In the genomic region with DNA sequence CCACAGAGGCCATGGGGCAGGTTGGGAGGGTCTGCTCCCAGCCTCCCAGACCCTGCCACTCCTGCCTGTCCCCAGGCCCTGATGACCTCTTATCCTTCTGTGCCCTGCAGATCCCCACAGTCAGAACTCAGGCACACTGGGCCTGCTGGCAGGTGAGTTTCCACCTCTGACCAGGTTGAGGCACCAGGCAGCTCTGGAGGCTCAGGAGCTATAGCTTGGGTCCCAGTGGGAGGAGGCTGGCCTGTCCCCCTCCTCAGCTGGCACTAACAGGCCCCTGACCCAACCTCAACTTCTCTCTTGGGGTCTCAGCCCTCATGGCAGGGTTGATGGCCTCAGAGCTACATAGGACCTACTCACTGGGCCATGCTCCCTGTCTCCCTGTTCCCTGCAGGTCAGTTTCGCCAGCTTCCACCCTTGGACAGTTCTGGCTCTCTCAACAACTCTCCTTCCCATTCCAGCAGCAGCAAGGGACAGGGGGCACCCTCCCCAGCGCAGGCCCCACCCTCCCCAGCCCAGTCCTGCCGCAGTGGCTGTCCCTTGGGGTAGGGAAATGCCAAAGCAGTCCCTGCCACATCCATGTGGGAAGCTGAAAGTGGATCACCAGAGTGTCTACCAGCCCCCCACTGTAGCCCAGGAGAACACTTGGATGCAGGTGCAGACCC, we compare ENCODE assay signal across 19 cellular contexts. TPM values are rescaled to one million over a fixed set of nuclear protein-coding genes. Genes with fewer than 3 reads are reported as not detected.
DNase-seq lines count a peak whose midpoint lies in the region; ATAC-seq and TF ChIP-seq lines count a peak whose summit lies in the region.
"Had no signal": no experiment of that assay in that cellular context is flagged by ENCODE, and none has a peak within 500 bp of the region (broad histone marks: within the 10 kb centered on the region; RNA-seq: fewer than 3 reads in every experiment).

No MANE protein-coding gene starts in this region.

- H3K4me3 Mint-ChIP-seq in nephron = peak overlapping the region in 2 of 3 experiments; percentile 41 to 77
- H3K4me3 Mint-ChIP-seq: activated naive CD8-positive, alpha-beta T cell treated with anti-CD3 and anti-CD28 coated beads, Interleukin-2, amount 10 ng/mL, durations not matched to agents 7 days and 5 days; dendritic cell treated with granulocyte-macrophage colony-stimulating factor and Interleukin-4, amounts not matched to agents 40 ng/mL and 50 ng/mL, for 4 days had no signal

- no peak overlapping the region for H3K4me2 ChIP-seq in mesendoderm (ENCODE audit: low read length)

- H4K5ac ChIP-seq in mesendoderm (ENCODE audit: low read length) = no peak overlapping the region

- no peak overlapping the region for H3K23ac ChIP-seq in mesendoderm (ENCODE audit: low read length)

- peaks cover 10% of the 10 kb centered on the region for H3K27me3 Mint-ChIP-seq in nephron (ENCODE audit: low read depth)

- H3K27ac Mint-ChIP-seq in nephron = peak overlapping the region; percentile 95 to 97 (median 97)
- H3K27ac Mint-ChIP-seq: CD4-positive, alpha-beta T cell; dendritic cell treated with granulocyte-macrophage colony-stimulating factor and Interleukin-4, amounts not matched to agents 40 ng/mL and 50 ng/mL, for 4 days had no signal

- no peak overlapping the region for H2BK15ac ChIP-seq in mesendoderm (replicated peaks; ENCODE audit: low read depth)

- H3K27me3 ChIP-seq in thymus (ENCODE audit: control insufficient read depth, insufficient read depth) (no peaks in the 10 kb centered on the region), mesendoderm (ENCODE audit: insufficient read depth, low read length, poor library complexity) (no peaks in the 10 kb centered on the region)
- H3K27me3 ChIP-seq: foreskin keratinocyte had no signal

- H2BK120ac ChIP-seq in mesendoderm (ENCODE audit: low read depth, low read length) = no peak overlapping the region

- no peak overlapping the region for H3K9ac ChIP-seq in mesendoderm (ENCODE audit: low read length)

- TF ChIP-seq CTCF in coronary artery (IDR thresholded peaks at IDR 0.05) = no peak
- TF ChIP-seq CTCF in nephron (IDR thresholded peaks at IDR 0.05; ENCODE audit: unreplicated experiment in 3 of 3) = no peak

- H4K8ac ChIP-seq in mesendoderm (ENCODE audit: low read depth, low read length) = no peak overlapping the region

- no peak overlapping the region for H2AK5ac ChIP-seq in mesendoderm (ENCODE audit: low read length)

- H3K27ac ChIP-seq in KOPT-K1 (ENCODE audit: low read depth, low read length, poor library complexity, severe bottlenecking) = peak overlapping the region; percentile 100
- H3K27ac ChIP-seq in coronary artery = peak overlapping the region; percentile 98 to 99
- H3K27ac ChIP-seq in thymus (ENCODE audit: low read depth) = peak overlapping the region; percentile 71
- H3K27ac ChIP-seq in mesendoderm (ENCODE audit: low read depth, low read length) = no peak overlapping the region
- H3K27ac ChIP-seq: foreskin keratinocyte, VCaP had no signal

- no peak overlapping the region for H2BK5ac ChIP-seq in mesendoderm (ENCODE audit: low read length)

- no peaks in the 10 kb centered on the region for H3K79me1 ChIP-seq in mesendoderm (ENCODE audit: low read length)

- in situ Hi-C loops in ACHN (cut with HindIII; ENCODE audit: low pct_ligation_motif_present, low pct_unique_long_range_greater_than_20kb, low sequenced_read_pairs) = no loop called here

- peaks cover 17% of the 10 kb centered on the region for H3K36me3 ChIP-seq in KOPT-K1 (ENCODE audit: insufficient read depth, low read length)
- peaks cover under 1% of the 10 kb centered on the region for H3K36me3 ChIP-seq in thymus (ENCODE audit: control insufficient read depth, insufficient read depth)
- H3K36me3 ChIP-seq in mesendoderm (ENCODE audit: control insufficient read depth, insufficient read depth, low read length) = no peaks in the 10 kb centered on the region
- H3K36me3 ChIP-seq: HAP-1 had no signal

- DNase-seq in coronary artery (ENCODE audit: low spot score) = no peak
- no peak for DNase-seq in RPMI8226
- DNase-seq in ACHN = no peak
- DNase-seq in mesendoderm = no peak
- DNase-seq: activated CD8-positive, alpha-beta memory T cell treated with anti-CD3 and anti-CD28 coated beads, Interleukin-2, amount 50 U/mL, for 4 hours; activated naive CD8-positive, alpha-beta T cell treated with anti-CD3 and anti-CD28 coated beads, Interleukin-2, amount 10 ng/mL, durations not matched to agents 7 days and 5 days; CD4-positive, alpha-beta T cell; islet precursor cell; NCI-H1436; NCI-H69; stimulated activated CD4-positive, alpha-beta T cell treated with anti-CD3 and anti-CD28 coated beads, Interleukin-15, amount 100 ng/mL, for 24 hours had no signal

- H3K4me1 Mint-ChIP-seq in nephron = peaks cover 46% of the 10 kb centered on the region

- ATAC-seq in GM19328 (IDR thresholded peaks at IDR 0.05; ENCODE audit: unreplicated experiment) = no peak

- no peak overlapping the region for H3K4ac ChIP-seq in mesendoderm (ENCODE audit: low read depth, low read length)

- WGBS in thymus = 100% methylated on average over 3 of the region's 3 CpGs
- no CpG with 5 or more reads among the region's 3 CpGs for WGBS in mesendoderm (ENCODE audit: extremely low coverage, insufficient coverage, low lambda C conversion rate)

- no peak overlapping the region for H3K56ac ChIP-seq in mesendoderm (ENCODE audit: low read length)

- H3K9me3 ChIP-seq in KOPT-K1 (ENCODE audit: insufficient read depth, low read length, poor library complexity, severe bottlenecking) (no peaks in the 10 kb centered on the region), thymus (ENCODE audit: control insufficient read depth) (no peaks in the 10 kb centered on the region)
- H3K9me3 ChIP-seq: HAP-1 had no signal

- no peaks in the 10 kb centered on the region for H3K9me3 Mint-ChIP-seq in nephron
- H3K9me3 Mint-ChIP-seq: activated naive CD8-positive, alpha-beta T cell treated with anti-CD3 and anti-CD28 coated beads, Interleukin-2, amount 10 ng/mL, durations not matched to agents 7 days and 5 days; CD4-positive, alpha-beta T cell; dendritic cell treated with granulocyte-macrophage colony-stimulating factor and Interleukin-4, amounts not matched to agents 40 ng/mL and 50 ng/mL, for 4 days had no signal

- H3K36me3 Mint-ChIP-seq in nephron (ENCODE audit: low read depth) = no peaks in the 10 kb centered on the region

- H3K79me2 ChIP-seq in mesendoderm (ENCODE audit: control insufficient read depth, insufficient read depth, low read length) = no peaks in the 10 kb centered on the region

- no peak overlapping the region for H3K18ac ChIP-seq in mesendoderm (ENCODE audit: low read length)

- peak overlapping the region; percentile 18 for H3K4me3 ChIP-seq in coronary artery
- no peak overlapping the region for H3K4me3 ChIP-seq in thymus (ENCODE audit: low read length)
- H3K4me3 ChIP-seq in mesendoderm (ENCODE audit: low read length) = no peak overlapping the region
- H3K4me3 ChIP-seq: HAP-1 had no signal

- H3K4me1 ChIP-seq in thymus (ENCODE audit: control insufficient read depth, insufficient read depth, low read length) (peaks cover 59% of the 10 kb centered on the region), mesendoderm (ENCODE audit: control insufficient read depth, low read depth, low read length) (no peaks in the 10 kb centered on the region)
- H3K4me1 ChIP-seq: HAP-1 had no signal

RNA-seq across cellular contexts. Expression of gene AEBP1, which starts 2.7 kb away (rescaled TPM):
- polyA plus RNA-seq in thymus = 126 TPM
- 19.7 TPM for polyA plus RNA-seq in mesendoderm (2013, experiment 1 of 2)
- polyA plus RNA-seq in mesendoderm (2013, experiment 2 of 2) = 20.4 TPM

RNA-seq across cellular contexts. Expression of gene POLM, which starts 19.1 kb away (rescaled TPM):
- polyA plus RNA-seq in thymus = 38.6 TPM
- 5.5 TPM for polyA plus RNA-seq in mesendoderm (2013, experiment 1 of 2)
- polyA plus RNA-seq in mesendoderm (2013, experiment 2 of 2) = 5.6 TPM

RNA-seq across cellular contexts. Expression of gene POLD2, which starts 21.9 kb away (rescaled TPM):
- polyA plus RNA-seq in thymus = 44.0 TPM
- 123 TPM for polyA plus RNA-seq in mesendoderm (2013, experiment 1 of 2)
- 124 TPM for polyA plus RNA-seq in mesendoderm (2013, experiment 2 of 2)

RNA-seq across cellular contexts. Expression of gene PGAM2, which starts 36.1 kb away (rescaled TPM):
- polyA plus RNA-seq in thymus = 5.7 TPM
- polyA plus RNA-seq in mesendoderm (2013, experiment 1 of 2) = 1.1 TPM
- polyA plus RNA-seq in mesendoderm (2013, experiment 2 of 2) = 0.95 TPM

RNA-seq across cellular contexts. Expression of gene MYL7, which starts 39.7 kb away (rescaled TPM):
- polyA plus RNA-seq in thymus = 0.73 TPM
- 75.9 TPM for polyA plus RNA-seq in mesendoderm (2013, experiment 1 of 2)
- 75.4 TPM for polyA plus RNA-seq in mesendoderm (2013, experiment 2 of 2)
- polyA plus RNA-seq: foreskin keratinocyte had no signal
